ENCODE assay signal across 10 cellular contexts in genomic region chr17:2511138-2511461, GRCh38. TPM values are rescaled to one million over a fixed set of nuclear protein-coding genes. Genes with fewer than 3 reads are reported as not detected.
DNase-seq lines count a peak whose midpoint lies in the region; ATAC-seq, FAIRE-seq and TF ChIP-seq lines count a peak whose summit lies in the region.
"Had no signal": no experiment of that assay in that cellular context is flagged by ENCODE, and none has a peak within 500 bp of the region (broad histone marks: within the 10 kb centered on the region; RNA-seq: fewer than 3 reads in every experiment).

No MANE protein-coding gene starts in this region.

- H3K27me3 ChIP-seq in HCT116 (ENCODE audit: insufficient read depth, low read length) (no peaks in the 10 kb centered on the region), keratinocyte (ENCODE audit: control insufficient read depth, extremely low read depth, insufficient read depth, low read length) (no peaks in the 10 kb centered on the region)

- H3K4me2 ChIP-seq in HCT116 (ENCODE audit: low read length) (peak overlapping the region; percentile 80), keratinocyte (ENCODE audit: control insufficient read depth, extremely low read depth, insufficient read depth, low read depth, low read length) (peak overlapping the region; percentile 89)

- H3K4me3 ChIP-seq in HCT116 (replicated peaks in 1 of 2; ENCODE audit: low read depth in 1 of 2, low read length in 2 of 2) (peak overlapping the region; percentile 74 to 99), astrocyte of the cerebellum (ENCODE audit: low read depth, low read length) (peak overlapping the region; percentile 84), keratinocyte (ENCODE audit: control insufficient read depth in 2 of 3, extremely low read depth in 1 of 3, insufficient read depth in 2 of 3, low read depth in 1 of 3, low read length in 3 of 3) (peak overlapping the region; percentile 61 to 99 (median 99))

- TF ChIP-seq CTCF in HCT116 (IDR thresholded peaks at IDR 0.05 in 2 of 3, conservative IDR thresholded peaks at IDR 0.05 in 1 of 3; ENCODE audit: borderline replicate concordance in 1 of 3, insufficient read depth in 1 of 3, low read depth in 2 of 3, low read length in 2 of 3) (no peak), astrocyte of the cerebellum (IDR thresholded peaks at IDR 0.05; ENCODE audit: low read depth, low read length, missing control alignments) (no peak), keratinocyte (optimal IDR thresholded peaks at IDR 0.05 in 1 of 3, IDR thresholded peaks at IDR 0.05 in 1 of 3, conservative IDR thresholded peaks at IDR 0.05 in 1 of 3; ENCODE audit: extremely low read depth in 1 of 3, insufficient read depth in 2 of 3, low read length in 3 of 3) (no peak)

- H4K20me1 ChIP-seq in HCT116 (ENCODE audit: insufficient read depth) (no peaks in the 10 kb centered on the region), keratinocyte (ENCODE audit: control insufficient read depth, extremely low read depth, insufficient read depth, low read length) (no peaks in the 10 kb centered on the region)

- H3K9me3 Mint-ChIP-seq in natural killer cell treated with Interleukin-12 subunit alpha and Interleukin-12 subunit beta and Interleukin-15 and Interleukin-18, amount 100 ng/mL, for 72 hours: no peaks in the 10 kb centered on the region
- H3K9me3 Mint-ChIP-seq: activated CD4-positive, alpha-beta T cell treated with anti-CD3 and anti-CD28 coated beads, Interleukin-2, amount 10 ng/mL, durations not matched to agents 24 days and 14 days had no signal

- H3K4me1 Mint-ChIP-seq in natural killer cell treated with Interleukin-12 subunit alpha and Interleukin-12 subunit beta and Interleukin-15 and Interleukin-18, amount 100 ng/mL, for 72 hours (ENCODE audit: low read depth in 2 of 2): peaks cover 9 to 11% of the 10 kb centered on the region in 2 donors

- H3K9me3 ChIP-seq in HCT116 (ENCODE audit: control insufficient read depth in 1 of 2, insufficient read depth in 1 of 2, low read depth in 1 of 2, low read length in 2 of 2): no peaks in the 10 kb centered on the region
- no peaks in the 10 kb centered on the region for H3K9me3 ChIP-seq in keratinocyte (ENCODE audit: control insufficient read depth, low read depth, low read length)

- H3K36me3 ChIP-seq in HCT116 (ENCODE audit: control insufficient read depth in 1 of 2, insufficient read depth in 2 of 2, low read length in 2 of 2) (no peaks in the 10 kb centered on the region), keratinocyte (ENCODE audit: control insufficient read depth in 2 of 2, extremely low read depth in 1 of 2, insufficient read depth in 2 of 2, low read length in 2 of 2) (no peaks in the 10 kb centered on the region)

- BruUV-seq in HCT116 (replicated peaks; lab: Mats Ljungman, UMichigan): no TSS peak

- CTCF ChIA-PET in HCT116 (lab: Charles Lee): interaction anchor here (0.7 to 1.0 kb wide), 3 partner anchors 95 to 129 kb away, joined by 3 read pairs; no protein-coding TSS in a partner anchor

- H3K27ac ChIP-seq in HCT116 (ENCODE audit: low read depth, low read length) (peak overlapping the region; percentile 78), keratinocyte (ENCODE audit: control insufficient read depth, insufficient read depth, low read length) (peak overlapping the region; percentile 99), temporal lobe (ENCODE audit: low read depth, low read length) (peak overlapping the region; percentile 98)

- in situ Hi-C loops in astrocyte of the cerebellum (cut with HindIII; ENCODE audit: low sequenced_read_pairs): no loop called here

- RAD21 ChIA-PET in HCT116 (lab: Charles Lee; ENCODE audit: low non-redundant PET in 1 of 2, low total read pairs in 2 of 2, uncharacterized antibody in 2 of 2, unreplicated experiment in 2 of 2): interaction anchor here in 1 of 2 experiments (0.5 to 0.6 kb wide), 2 partner anchors 21 to 96 kb away, joined by 3 read pairs; no protein-coding TSS in a partner anchor

- H3K4me1 ChIP-seq in HCT116 (ENCODE audit: control insufficient read depth in 1 of 2, insufficient read depth in 2 of 2, low read length in 2 of 2): peaks cover 2 to 12% of the 10 kb centered on the region in 2 experiments; a peak in 2 of 4 replicates
- peaks cover 6% of the 10 kb centered on the region for H3K4me1 ChIP-seq in keratinocyte (ENCODE audit: control insufficient read depth, extremely low read depth, insufficient read depth, low read length)

- no peak for TF ChIP-seq RAD21 in HCT116 (IDR thresholded peaks at IDR 0.05; ENCODE audit: low read depth)

- H3K9me2 ChIP-seq in HCT116 (ENCODE audit: insufficient read depth): no peaks in the 10 kb centered on the region

- H3K4me3 Mint-ChIP-seq in natural killer cell treated with Interleukin-12 subunit alpha and Interleukin-12 subunit beta and Interleukin-15 and Interleukin-18, amount 100 ng/mL, for 72 hours: no peak overlapping the region
- H3K4me3 Mint-ChIP-seq: activated CD4-positive, alpha-beta T cell treated with anti-CD3 and anti-CD28 coated beads, Interleukin-2, amount 10 ng/mL, durations not matched to agents 24 days and 14 days had no signal

- POLR2A ChIA-PET in HCT116 (lab: Charles Lee): interaction anchor here (0.9 to 1.7 kb wide), 3 partner anchors 11 to 128 kb away, joined by 5 to 6 read pairs (median 5); no protein-coding TSS in a partner anchor

- intact Hi-C loops in HCT116 (cut with micrococcal nuclease): loop anchor here (5.0 kb wide), 1 partner anchor 166 kb away; no protein-coding TSS in a partner anchor

- dilution Hi-C loops in keratinocyte (cut with MboI; ENCODE audit: extremely low pct_ligation_motif_present, low sequenced_read_pairs): no loop called here

- peaks cover 39% of the 10 kb centered on the region for H3K79me2 ChIP-seq in HCT116 (ENCODE audit: insufficient read depth, low read length)
- H3K79me2 ChIP-seq in keratinocyte (ENCODE audit: control insufficient read depth, insufficient read depth, low read length): peaks cover 36% of the 10 kb centered on the region

- FAIRE-seq in keratinocyte (lab: Jason Lieb, UNC): no peak
- FAIRE-seq: frontal cortex had no signal

- no peaks in the 10 kb centered on the region for H3K27me3 Mint-ChIP-seq in natural killer cell treated with Interleukin-12 subunit alpha and Interleukin-12 subunit beta and Interleukin-15 and Interleukin-18, amount 100 ng/mL, for 72 hours
- H3K27me3 Mint-ChIP-seq: activated CD4-positive, alpha-beta T cell treated with anti-CD3 and anti-CD28 coated beads, Interleukin-2, amount 10 ng/mL, durations not matched to agents 24 days and 14 days had no signal

- peak overlapping the region; percentile 85 for H3K9ac ChIP-seq in HCT116 (ENCODE audit: low read length)
- H3K9ac ChIP-seq in keratinocyte (ENCODE audit: control insufficient read depth, extremely low read depth, insufficient read depth, low read length): peak overlapping the region; percentile 99

- H3K9me1 ChIP-seq in keratinocyte (ENCODE audit: control insufficient read depth, extremely low read depth, insufficient read depth, low read length): no peaks in the 10 kb centered on the region

- H2AFZ ChIP-seq in HCT116 (ENCODE audit: low read depth, low read length, poor library complexity, severe bottlenecking) (no peak overlapping the region), keratinocyte (ENCODE audit: control insufficient read depth, low read length) (peak overlapping the region; percentile 99)

- peaks cover 10% of the 10 kb centered on the region for H3K36me3 Mint-ChIP-seq in natural killer cell treated with Interleukin-12 subunit alpha and Interleukin-12 subunit beta and Interleukin-15 and Interleukin-18, amount 100 ng/mL, for 72 hours

- no peak for DNase-seq in HCT116 (ENCODE audit: low read depth, low spot score)
- no peak for DNase-seq in astrocyte of the cerebellum (ENCODE audit: low read depth)
- no peak for DNase-seq in keratinocyte (ENCODE audit: low read depth, low spot score)
- DNase-seq in NCI-H226: no peak
- no peak for DNase-seq in epidermal melanocyte (ENCODE audit: insufficient read length, low spot score)
- no peak for DNase-seq in natural killer cell treated with Interleukin-12 subunit alpha and Interleukin-12 subunit beta and Interleukin-15 and Interleukin-18, amount 100 ng/mL, for 72 hours (ENCODE audit: low spot score)

- H3K27ac Mint-ChIP-seq in natural killer cell treated with Interleukin-12 subunit alpha and Interleukin-12 subunit beta and Interleukin-15 and Interleukin-18, amount 100 ng/mL, for 72 hours: no peak overlapping the region
- H3K27ac Mint-ChIP-seq: activated CD4-positive, alpha-beta T cell treated with anti-CD3 and anti-CD28 coated beads, Interleukin-2, amount 10 ng/mL, durations not matched to agents 24 days and 14 days had no signal

- TF ChIP-seq POLR2A in HCT116 (IDR thresholded peaks at IDR 0.05; ENCODE audit: borderline replicate concordance, extremely low read depth, insufficient read depth, insufficient read length): no peak

- ATAC-seq in HCT116: no peak
- ATAC-seq in HG02852 (IDR thresholded peaks at IDR 0.05; ENCODE audit: unreplicated experiment): no peak
- ATAC-seq in natural killer cell treated with Interleukin-12 subunit alpha and Interleukin-12 subunit beta and Interleukin-15 and Interleukin-18, amount 100 ng/mL, for 72 hours: no peak

TF ChIP-seq in HCT116, 20 proteins besides CTCF, POLR2A, EP300 and RAD21 (continues in another document):
- no peak for TF ChIP-seq JUND (IDR thresholded peaks at IDR 0.05)
- TF ChIP-seq EGR1 (IDR thresholded peaks at IDR 0.05; ENCODE audit: low read depth): no peak
- no peak for TF ChIP-seq MAX (IDR thresholded peaks at IDR 0.05)
- no peak for TF ChIP-seq SIN3A (IDR thresholded peaks at IDR 0.05; ENCODE audit: low read depth)
- no peak for TF ChIP-seq POLR2AphosphoS5 (IDR thresholded peaks at IDR 0.05; ENCODE audit: low read depth, low read length)

RNA-seq across cellular contexts. Expression of gene METTL16, which starts 0.6 kb away (rescaled TPM):
- total RNA-seq in HCT116 (2021; ENCODE audit: unreplicated experiment) (37.6 TPM), temporal lobe (20.7 TPM)
- polyA plus RNA-seq in HCT116 (2012): 11.3 and 12.6 TPM in 2 replicates
- polyA plus RNA-seq in keratinocyte: 13.4 to 17.8 TPM (median 16.6 TPM) in 3 replicates
- 13.8 TPM for polyA plus RNA-seq in keratinocyte (2011; ENCODE audit: low read depth)
- 12.7 and 16.0 TPM in 2 replicates for polyA plus RNA-seq in keratinocyte (2011; cell fraction: cytosol; rRNA removed)
- polyA plus RNA-seq in keratinocyte (2011; cell fraction: nucleus; rRNA removed): 22.6 and 23.6 TPM in 2 replicates
- polyA plus RNA-seq in keratinocyte (2012; ENCODE audit: low replicate concordance): 17.7 and 18.7 TPM in 2 replicates
- 7.1 to 17.0 TPM (median 12.9 TPM) in 3 replicates for polyA minus RNA-seq in keratinocyte
- 16.7 TPM for polyA minus RNA-seq in keratinocyte (2011; cell fraction: cytosol; rRNA and poly(A)+ RNA removed)
- polyA minus RNA-seq in keratinocyte (2011; cell fraction: nucleus; rRNA and poly(A)+ RNA removed): 10.9 and 18.2 TPM in 2 replicates
- 10 to 100 TPM; 29.7 to 53.8 TPM for total RNA-seq in natural killer cell treated with Interleukin-12 subunit alpha and Interleukin-12 subunit beta and Interleukin-15 and Interleukin-18, amount 100 ng/mL, for 72 hours
